2 cellular contexts compared by ENCODE assay signal in the genomic region with DNA sequence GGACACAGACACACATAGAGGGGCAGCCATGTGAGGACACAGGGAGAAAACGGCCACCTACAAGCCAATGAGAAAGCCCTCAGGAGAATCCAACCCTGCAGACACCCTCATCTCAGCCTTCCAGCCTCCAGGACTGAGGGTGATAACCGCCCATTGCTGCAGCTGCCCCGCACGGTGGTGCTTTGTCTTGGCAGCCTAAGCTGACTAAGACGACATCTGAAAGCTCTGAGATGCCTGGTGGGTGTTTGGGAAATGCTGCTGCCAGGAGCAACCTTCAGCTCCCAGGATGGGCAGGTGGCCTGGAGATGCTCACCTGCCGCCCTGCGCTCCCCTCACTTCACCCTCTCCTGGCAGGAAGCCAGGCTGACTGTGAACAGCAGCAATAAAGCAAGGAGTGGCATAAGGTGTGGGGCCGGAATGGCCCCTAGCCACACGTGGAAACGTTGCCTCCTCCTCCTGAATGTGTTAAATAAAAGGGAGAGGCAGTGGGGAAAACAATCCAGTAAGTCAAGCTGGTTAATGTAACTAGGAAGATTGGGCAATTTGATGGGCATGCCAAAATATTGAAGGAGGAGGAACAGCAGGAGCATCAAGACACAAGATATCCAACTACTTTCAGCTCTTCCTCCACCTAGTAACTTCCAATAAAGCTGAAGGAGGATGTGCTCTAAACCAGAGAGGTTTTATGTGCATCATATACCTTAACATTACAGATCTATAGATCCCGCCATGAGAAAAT.
TF ChIP-seq lines count a peak whose summit lies in the region.

No MANE protein-coding gene starts in this region.

TF ChIP-seq in SK-N-SH, 30 proteins besides CTCF, POLR2A, EP300 and RAD21 (continued from another document):
- TF ChIP-seq TAF1 (IDR thresholded peaks at IDR 0.05; ENCODE audit: borderline replicate concordance, low read depth, low read length) (no peak), SMC3 (IDR thresholded peaks at IDR 0.05; ENCODE audit: low read depth, low read length) (no peak), JUND (IDR thresholded peaks at IDR 0.05) (no peak), YY1 (IDR thresholded peaks at IDR 0.05; ENCODE audit: low read depth) (no peak), SIN3A (IDR thresholded peaks at IDR 0.05; ENCODE audit: borderline replicate concordance, low read depth, low read length) (no peak)
- TF ChIP-seq, protein P1, sequence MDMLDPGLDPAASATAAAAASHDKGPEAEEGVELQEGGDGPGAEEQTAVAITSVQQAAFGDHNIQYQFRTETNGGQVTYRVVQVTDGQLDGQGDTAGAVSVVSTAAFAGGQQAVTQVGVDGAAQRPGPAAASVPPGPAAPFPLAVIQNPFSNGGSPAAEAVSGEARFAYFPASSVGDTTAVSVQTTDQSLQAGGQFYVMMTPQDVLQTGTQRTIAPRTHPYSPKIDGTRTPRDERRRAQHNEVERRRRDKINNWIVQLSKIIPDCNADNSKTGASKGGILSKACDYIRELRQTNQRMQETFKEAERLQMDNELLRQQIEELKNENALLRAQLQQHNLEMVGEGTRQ (IDR thresholded peaks at IDR 0.05; ENCODE audit: borderline replicate concordance, low read depth, low read length) = no peak
- TF ChIP-seq, protein P2, sequence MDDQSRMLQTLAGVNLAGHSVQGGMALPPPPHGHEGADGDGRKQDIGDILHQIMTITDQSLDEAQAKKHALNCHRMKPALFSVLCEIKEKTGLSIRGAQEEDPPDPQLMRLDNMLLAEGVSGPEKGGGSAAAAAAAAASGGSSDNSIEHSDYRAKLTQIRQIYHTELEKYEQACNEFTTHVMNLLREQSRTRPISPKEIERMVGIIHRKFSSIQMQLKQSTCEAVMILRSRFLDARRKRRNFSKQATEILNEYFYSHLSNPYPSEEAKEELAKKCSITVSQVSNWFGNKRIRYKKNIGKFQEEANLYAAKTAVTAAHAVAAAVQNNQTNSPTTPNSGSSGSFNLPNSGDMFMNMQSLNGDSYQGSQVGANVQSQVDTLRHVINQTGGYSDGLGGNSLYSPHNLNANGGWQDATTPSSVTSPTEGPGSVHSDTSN (IDR thresholded peaks at IDR 0.05) = no peak

TF ChIP-seq in SK-N-SH treated with all-trans-retinoic acid at 6 μM for 48 hours, 23 proteins besides CTCF, POLR2A, EP300 and RAD21 (continued from another document):
- TF ChIP-seq, protein P3, sequence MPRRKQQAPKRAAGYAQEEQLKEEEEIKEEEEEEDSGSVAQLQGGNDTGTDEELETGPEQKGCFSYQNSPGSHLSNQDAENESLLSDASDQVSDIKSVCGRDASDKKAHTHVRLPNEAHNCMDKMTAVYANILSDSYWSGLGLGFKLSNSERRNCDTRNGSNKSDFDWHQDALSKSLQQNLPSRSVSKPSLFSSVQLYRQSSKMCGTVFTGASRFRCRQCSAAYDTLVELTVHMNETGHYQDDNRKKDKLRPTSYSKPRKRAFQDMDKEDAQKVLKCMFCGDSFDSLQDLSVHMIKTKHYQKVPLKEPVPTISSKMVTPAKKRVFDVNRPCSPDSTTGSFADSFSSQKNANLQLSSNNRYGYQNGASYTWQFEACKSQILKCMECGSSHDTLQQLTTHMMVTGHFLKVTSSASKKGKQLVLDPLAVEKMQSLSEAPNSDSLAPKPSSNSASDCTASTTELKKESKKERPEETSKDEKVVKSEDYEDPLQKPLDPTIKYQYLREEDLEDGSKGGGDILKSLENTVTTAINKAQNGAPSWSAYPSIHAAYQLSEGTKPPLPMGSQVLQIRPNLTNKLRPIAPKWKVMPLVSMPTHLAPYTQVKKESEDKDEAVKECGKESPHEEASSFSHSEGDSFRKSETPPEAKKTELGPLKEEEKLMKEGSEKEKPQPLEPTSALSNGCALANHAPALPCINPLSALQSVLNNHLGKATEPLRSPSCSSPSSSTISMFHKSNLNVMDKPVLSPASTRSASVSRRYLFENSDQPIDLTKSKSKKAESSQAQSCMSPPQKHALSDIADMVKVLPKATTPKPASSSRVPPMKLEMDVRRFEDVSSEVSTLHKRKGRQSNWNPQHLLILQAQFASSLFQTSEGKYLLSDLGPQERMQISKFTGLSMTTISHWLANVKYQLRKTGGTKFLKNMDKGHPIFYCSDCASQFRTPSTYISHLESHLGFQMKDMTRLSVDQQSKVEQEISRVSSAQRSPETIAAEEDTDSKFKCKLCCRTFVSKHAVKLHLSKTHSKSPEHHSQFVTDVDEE (CRISPR knock-in tag; IDR thresholded peaks at IDR 0.05) = no peak
- TF ChIP-seq TCF4 (CRISPR knock-in tag; IDR thresholded peaks at IDR 0.05; ENCODE audit: borderline replicate concordance) (no peak), PPARA (CRISPR knock-in tag; IDR thresholded peaks at IDR 0.05; ENCODE audit: borderline replicate concordance) (no peak), ESRRG (CRISPR knock-in tag; IDR thresholded peaks at IDR 0.05) (no peak), ZNF565 (CRISPR knock-in tag; conservative IDR thresholded peaks at IDR 0.05; ENCODE audit: low read depth) (no peak), TOX (CRISPR knock-in tag; IDR thresholded peaks at IDR 0.05; ENCODE audit: borderline replicate concordance) (no peak), ARNTL (CRISPR knock-in tag; IDR thresholded peaks at IDR 0.05; ENCODE audit: borderline replicate concordance, low read depth) (no peak), ZC3H10 (CRISPR knock-in tag; IDR thresholded peaks at IDR 0.05) (no peak), ZFP30 (CRISPR knock-in tag; IDR thresholded peaks at IDR 0.05) (no peak), GLIS3 (CRISPR knock-in tag; IDR thresholded peaks at IDR 0.05) (no peak), ZNF8 (CRISPR knock-in tag; IDR thresholded peaks at IDR 0.05) (no peak), RARB (CRISPR knock-in tag; IDR thresholded peaks at IDR 0.05) (no peak), SNAI2 (CRISPR knock-in tag; IDR thresholded peaks at IDR 0.05) (no peak), BACH2 (CRISPR knock-in tag; IDR thresholded peaks at IDR 0.05; ENCODE audit: borderline replicate concordance) (no peak), CSDC2 (CRISPR knock-in tag; IDR thresholded peaks at IDR 0.05) (no peak)
- TF ChIP-seq, protein P4, sequence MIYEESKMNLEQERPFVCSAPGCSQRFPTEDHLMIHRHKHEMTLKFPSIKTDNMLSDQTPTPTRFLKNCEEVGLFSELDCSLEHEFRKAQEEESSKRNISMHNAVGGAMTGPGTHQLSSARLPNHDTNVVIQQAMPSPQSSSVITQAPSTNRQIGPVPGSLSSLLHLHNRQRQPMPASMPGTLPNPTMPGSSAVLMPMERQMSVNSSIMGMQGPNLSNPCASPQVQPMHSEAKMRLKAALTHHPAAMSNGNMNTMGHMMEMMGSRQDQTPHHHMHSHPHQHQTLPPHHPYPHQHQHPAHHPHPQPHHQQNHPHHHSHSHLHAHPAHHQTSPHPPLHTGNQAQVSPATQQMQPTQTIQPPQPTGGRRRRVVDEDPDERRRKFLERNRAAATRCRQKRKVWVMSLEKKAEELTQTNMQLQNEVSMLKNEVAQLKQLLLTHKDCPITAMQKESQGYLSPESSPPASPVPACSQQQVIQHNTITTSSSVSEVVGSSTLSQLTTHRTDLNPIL (CRISPR knock-in tag; IDR thresholded peaks at IDR 0.05; ENCODE audit: low read depth) = no peak
- TF ChIP-seq, protein P5, sequence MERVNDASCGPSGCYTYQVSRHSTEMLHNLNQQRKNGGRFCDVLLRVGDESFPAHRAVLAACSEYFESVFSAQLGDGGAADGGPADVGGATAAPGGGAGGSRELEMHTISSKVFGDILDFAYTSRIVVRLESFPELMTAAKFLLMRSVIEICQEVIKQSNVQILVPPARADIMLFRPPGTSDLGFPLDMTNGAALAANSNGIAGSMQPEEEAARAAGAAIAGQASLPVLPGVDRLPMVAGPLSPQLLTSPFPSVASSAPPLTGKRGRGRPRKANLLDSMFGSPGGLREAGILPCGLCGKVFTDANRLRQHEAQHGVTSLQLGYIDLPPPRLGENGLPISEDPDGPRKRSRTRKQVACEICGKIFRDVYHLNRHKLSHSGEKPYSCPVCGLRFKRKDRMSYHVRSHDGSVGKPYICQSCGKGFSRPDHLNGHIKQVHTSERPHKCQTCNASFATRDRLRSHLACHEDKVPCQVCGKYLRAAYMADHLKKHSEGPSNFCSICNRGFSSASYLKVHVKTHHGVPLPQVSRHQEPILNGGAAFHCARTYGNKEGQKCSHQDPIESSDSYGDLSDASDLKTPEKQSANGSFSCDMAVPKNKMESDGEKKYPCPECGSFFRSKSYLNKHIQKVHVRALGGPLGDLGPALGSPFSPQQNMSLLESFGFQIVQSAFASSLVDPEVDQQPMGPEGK (CRISPR knock-in tag; IDR thresholded peaks at IDR 0.05; ENCODE audit: borderline replicate concordance) = no peak
